In the genomic region with DNA sequence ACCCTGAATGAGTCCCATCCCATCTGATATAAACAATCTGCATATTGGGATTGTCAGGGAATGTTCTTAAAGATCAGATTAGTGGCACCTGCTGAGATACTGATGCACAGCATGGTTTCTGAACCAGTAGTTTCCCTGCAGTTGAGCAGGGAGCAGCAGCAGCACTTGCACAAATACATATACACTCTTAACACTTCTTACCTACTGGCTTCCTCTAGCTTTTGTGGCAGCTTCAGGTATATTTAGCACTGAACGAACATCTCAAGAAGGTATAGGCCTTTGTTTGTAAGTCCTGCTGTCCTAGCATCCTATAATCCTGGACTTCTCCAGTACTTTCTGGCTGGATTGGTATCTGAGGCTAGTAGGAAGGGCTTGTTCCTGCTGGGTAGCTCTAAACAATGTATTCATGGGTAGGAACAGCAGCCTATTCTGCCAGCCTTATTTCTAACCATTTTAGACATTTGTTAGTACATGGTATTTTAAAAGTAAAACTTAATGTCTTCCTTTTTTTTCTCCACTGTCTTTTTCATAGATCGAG, we compare ENCODE assay signal across 13 cellular contexts. TPM values are rescaled to one million over a fixed set of nuclear protein-coding genes. Genes with fewer than 3 reads are reported as not detected.
A peak's percentile ranks its signal among the peaks of the same experiment; 100 is the strongest.
DNase-seq lines count a peak whose midpoint lies in the region; TF ChIP-seq lines count a peak whose summit lies in the region.
"Had no signal": no experiment of that assay in that cellular context is flagged by ENCODE, and none has a peak within 500 bp of the region (broad histone marks: within the 10 kb centered on the region; RNA-seq: fewer than 3 reads in every experiment).

No MANE protein-coding gene starts in this region.

- in situ Hi-C loops in GM18951 (cut with MboI; ENCODE audit: low sequenced_read_pairs, unreplicated experiment), result loop anchor here (5.0 kb wide), 1 partner anchor 49 kb away; no protein-coding TSS in a partner anchor

- intact Hi-C loops in activated CD4-positive, alpha-beta T cell treated with anti-CD3 and anti-CD28 coated beads, Interleukin-2, amount 10 ng/mL, durations not matched to agents 24 days and 14 days (cut with micrococcal nuclease), result no loop called here

- no peaks in the 10 kb centered on the region for H3K27me3 ChIP-seq in neutrophil

- peaks cover 86% of the 10 kb centered on the region for H3K36me3 ChIP-seq in neutrophil

- no peak for TF ChIP-seq CTCF in neutrophil (IDR thresholded peaks at IDR 0.05)

- TF ChIP-seq POLR2A in GM18951 (IDR thresholded peaks at IDR 0.05; ENCODE audit: extremely low read depth, insufficient read depth, insufficient read length), result peak; percentile 37

- peaks cover 6% of the 10 kb centered on the region for H3K9me3 ChIP-seq in neutrophil

- H3K4me3 Mint-ChIP-seq in activated CD4-positive, alpha-beta T cell treated with anti-CD3 and anti-CD28 coated beads, Interleukin-2, amount 10 ng/mL, durations not matched to agents 24 days and 14 days, result peak overlapping the region; percentile 94
- peak overlapping the region; percentile 98 for H3K4me3 Mint-ChIP-seq in activated naive CD8-positive, alpha-beta T cell treated with anti-CD3 and anti-CD28 coated beads for 36 hours

- no peaks in the 10 kb centered on the region for H3K9me3 Mint-ChIP-seq in activated CD4-positive, alpha-beta T cell treated with anti-CD3 and anti-CD28 coated beads, Interleukin-2, amount 10 ng/mL, durations not matched to agents 24 days and 14 days
- H3K9me3 Mint-ChIP-seq in activated naive CD8-positive, alpha-beta T cell treated with anti-CD3 and anti-CD28 coated beads for 36 hours, result no peaks in the 10 kb centered on the region

- peaks cover 87% of the 10 kb centered on the region for H3K36me3 Mint-ChIP-seq in activated CD4-positive, alpha-beta T cell treated with anti-CD3 and anti-CD28 coated beads, Interleukin-2, amount 10 ng/mL, durations not matched to agents 24 days and 14 days (ENCODE audit: low read depth)
- H3K36me3 Mint-ChIP-seq in activated naive CD8-positive, alpha-beta T cell treated with anti-CD3 and anti-CD28 coated beads for 36 hours, result peaks cover 88% of the 10 kb centered on the region

- no peaks in the 10 kb centered on the region for H3K27me3 Mint-ChIP-seq in activated CD4-positive, alpha-beta T cell treated with anti-CD3 and anti-CD28 coated beads, Interleukin-2, amount 10 ng/mL, durations not matched to agents 24 days and 14 days
- peaks cover 25% of the 10 kb centered on the region for H3K27me3 Mint-ChIP-seq in activated naive CD8-positive, alpha-beta T cell treated with anti-CD3 and anti-CD28 coated beads for 36 hours

- H3K4me3 ChIP-seq in neutrophil (ENCODE audit: low read depth in 1 of 2, low read length in 1 of 2), result peak overlapping the region in 1 of 2 experiments; percentile 100

- H3K27ac Mint-ChIP-seq in activated CD4-positive, alpha-beta T cell treated with anti-CD3 and anti-CD28 coated beads, Interleukin-2, amount 10 ng/mL, durations not matched to agents 24 days and 14 days, result peak overlapping the region; percentile 90
- H3K27ac Mint-ChIP-seq in activated naive CD8-positive, alpha-beta T cell treated with anti-CD3 and anti-CD28 coated beads for 36 hours, result peak overlapping the region; percentile 99

- peaks cover 52 to 70% of the 10 kb centered on the region in 2 experiments for H3K4me1 ChIP-seq in neutrophil (ENCODE audit: control insufficient read depth in 1 of 2, insufficient read depth in 1 of 2, low read depth in 1 of 2, low read length in 1 of 2)

- DNase-seq in activated CD4-positive, alpha-beta T cell treated with anti-CD3 and anti-CD28 coated beads, Interleukin-2, amount 10 ng/mL, durations not matched to agents 24 days and 14 days, result peak; percentile 58
- DNase-seq in activated CD4-positive, alpha-beta T cell treated with anti-CD3 and anti-CD28 coated beads for 1 hour, result no peak
- no peak for DNase-seq in activated naive CD8-positive, alpha-beta T cell treated with anti-CD3 and anti-CD28 coated beads for 36 hours
- DNase-seq in T-helper 9 cell (no peak), GOT3 (lab: John Stamatoyannopoulos, UW) (no peak), SHP77 treated with DMSO at 0.1 percent for 48 hours (lab: John Stamatoyannopoulos, UW) (no peak)
- DNase-seq: DMS 273 treated with DMSO at 0.1 percent for 48 hours, NCI-H1694 treated with DMSO at 0.1 percent for 48 hours, NCI-H69 had no signal

- peaks cover 62% of the 10 kb centered on the region for H3K4me1 Mint-ChIP-seq in activated CD4-positive, alpha-beta T cell treated with anti-CD3 and anti-CD28 coated beads, Interleukin-2, amount 10 ng/mL, durations not matched to agents 24 days and 14 days
- H3K4me1 Mint-ChIP-seq in activated naive CD8-positive, alpha-beta T cell treated with anti-CD3 and anti-CD28 coated beads for 36 hours, result peaks cover 69% of the 10 kb centered on the region

- H3K27ac ChIP-seq in neutrophil, result peak overlapping the region; percentile 96

RNA-seq across cellular contexts. Expression of a gene that starts 4.5 kb away (rescaled TPM):
- 4,380 and 4,481 TPM in 2 replicates for total RNA-seq in activated CD4-positive, alpha-beta T cell treated with anti-CD3 and anti-CD28 coated beads, Interleukin-2, amount 10 ng/mL, durations not matched to agents 24 days and 14 days
- 1,000 to 10,000 TPM; 3,772 to 3,785 TPM for total RNA-seq in activated naive CD8-positive, alpha-beta T cell treated with anti-CD3 and anti-CD28 coated beads for 36 hours

RNA-seq across cellular contexts. Expression of a gene that starts 4.7 kb away (rescaled TPM):
- 10.9 and 13.5 TPM in 2 replicates for total RNA-seq in activated CD4-positive, alpha-beta T cell treated with anti-CD3 and anti-CD28 coated beads, Interleukin-2, amount 10 ng/mL, durations not matched to agents 24 days and 14 days
- total RNA-seq in activated naive CD8-positive, alpha-beta T cell treated with anti-CD3 and anti-CD28 coated beads for 36 hours, result 1 to 10 TPM; 7.0 to 8.6 TPM
- total RNA-seq: bronchial epithelial cell, endothelial cell of umbilical vein had no signal

RNA-seq across cellular contexts. Expression of a gene that starts 20.5 kb away (rescaled TPM):
- 38.6 and 42.7 TPM in 2 replicates for total RNA-seq in activated CD4-positive, alpha-beta T cell treated with anti-CD3 and anti-CD28 coated beads, Interleukin-2, amount 10 ng/mL, durations not matched to agents 24 days and 14 days
- 10 to 100 TPM; 70.6 to 71.0 TPM for total RNA-seq in activated naive CD8-positive, alpha-beta T cell treated with anti-CD3 and anti-CD28 coated beads for 36 hours

RNA-seq across cellular contexts. Expression of a gene that starts 52.4 kb away (rescaled TPM):
- 67.2 and 68.0 TPM in 2 replicates for total RNA-seq in activated CD4-positive, alpha-beta T cell treated with anti-CD3 and anti-CD28 coated beads, Interleukin-2, amount 10 ng/mL, durations not matched to agents 24 days and 14 days
- 10 to 100 TPM; 47.6 to 51.5 TPM for total RNA-seq in activated naive CD8-positive, alpha-beta T cell treated with anti-CD3 and anti-CD28 coated beads for 36 hours
